35 cellular contexts compared by ENCODE assay signal in the genomic region with DNA sequence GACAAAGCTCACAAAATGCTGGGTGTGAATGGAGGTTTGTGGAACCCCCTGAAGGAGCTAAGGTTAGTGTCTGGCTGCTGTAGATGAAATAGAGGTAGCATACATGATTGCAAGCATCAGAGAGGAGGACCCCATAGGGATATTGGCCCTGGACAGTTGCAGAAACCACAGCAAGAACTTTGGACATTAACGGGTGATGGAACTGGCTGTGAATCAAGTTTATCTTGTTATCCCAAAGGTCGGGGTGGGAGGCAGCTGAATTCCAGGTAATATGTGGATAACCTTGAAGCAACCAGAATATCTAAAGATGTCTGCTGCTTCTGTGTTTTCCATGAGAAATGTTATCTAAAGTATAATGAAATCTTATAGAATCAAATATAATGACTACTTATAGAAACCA.
DNase-seq lines count a peak whose midpoint lies in the region; ATAC-seq, FAIRE-seq and TF ChIP-seq lines count a peak whose summit lies in the region.
"Had no signal": no experiment of that assay in that cellular context is flagged by ENCODE, and none has a peak within 500 bp of the region (broad histone marks: within the 10 kb centered on the region; RNA-seq: fewer than 3 reads in every experiment).

No MANE protein-coding gene starts in this region.

- no peak overlapping the region for H3K4ac ChIP-seq in neuronal stem cell (ENCODE audit: low read length)

- no peak overlapping the region for H3K14ac ChIP-seq in neuronal stem cell (ENCODE audit: low read length)

- H3K27ac ChIP-seq in liver (ENCODE audit: low read depth in 1 of 2, low read length in 2 of 2) (no peak overlapping the region), HepG2 (ENCODE audit: extremely low read length, insufficient read depth, low read length) (no peak overlapping the region), right lobe of liver (no peak overlapping the region), neuronal stem cell (replicated peaks; ENCODE audit: low read length) (no peak overlapping the region)
- H3K27ac ChIP-seq: 22Rv1; A549; BLaER1; BLaER1 treated with 17β-estradiol and CSF1 and Interleukin-3, amounts not matched to agents 10 nM and 100 nM; C4-2B had no signal

- no peak overlapping the region for H2AFZ ChIP-seq in HepG2 (ENCODE audit: low read length)
- H2AFZ ChIP-seq in neuronal stem cell (ENCODE audit: low read length), result peak overlapping the region; percentile 46

- no peak overlapping the region for H2BK120ac ChIP-seq in neuronal stem cell (ENCODE audit: low read depth, low read length)

- H3K4me3 ChIP-seq in liver (ENCODE audit: low read depth in 1 of 3, low read length in 3 of 3) (no peak overlapping the region), HepG2 (replicated peaks in 1 of 3; ENCODE audit: insufficient read depth in 1 of 3, low read depth in 2 of 3, low read length in 3 of 3) (no peak overlapping the region), right lobe of liver (no peak overlapping the region), neuronal stem cell (ENCODE audit: low read length in 2 of 2) (no peak overlapping the region)
- H3K4me3 ChIP-seq: A549; BLaER1; BLaER1 treated with 17β-estradiol and CSF1 and Interleukin-3, amounts not matched to agents 10 nM and 100 nM had no signal

- H3K36me3 ChIP-seq in liver (ENCODE audit: control insufficient read depth in 4 of 4, insufficient read depth in 3 of 4, low read depth in 1 of 4, low read length in 3 of 4) (no peaks in the 10 kb centered on the region), HepG2 (replicated peaks in 1 of 2; ENCODE audit: control insufficient read depth in 1 of 2, insufficient read depth in 2 of 2, low read length in 2 of 2) (no peaks in the 10 kb centered on the region), right lobe of liver (no peaks in the 10 kb centered on the region), neuronal stem cell (replicated peaks in 1 of 2; ENCODE audit: control insufficient read depth in 2 of 2, insufficient read depth in 2 of 2, low read length in 2 of 2) (no peaks in the 10 kb centered on the region)
- H3K36me3 ChIP-seq: BE2C; BLaER1; BLaER1 treated with 17β-estradiol and CSF1 and Interleukin-3, amounts not matched to agents 10 nM and 100 nM had no signal

- no peak overlapping the region for H2AK5ac ChIP-seq in neuronal stem cell (ENCODE audit: low read depth, low read length)

- H3K27me3 ChIP-seq in liver (ENCODE audit: control insufficient read depth in 4 of 4, insufficient read depth in 4 of 4, low read length in 3 of 4) (peaks cover 0 to 5% (median 0%) of the 10 kb centered on the region in 4 donors), HepG2 (ENCODE audit: control insufficient read depth in 1 of 2, insufficient read depth in 2 of 2, low read length in 2 of 2) (peaks cover 4 to 8% of the 10 kb centered on the region in 2 experiments; a peak in 2 of 5 replicates), right lobe of liver (no peaks in the 10 kb centered on the region), neuronal stem cell (ENCODE audit: control insufficient read depth in 3 of 3, insufficient read depth in 3 of 3, low read depth in 1 of 3, low read length in 3 of 3) (no peaks in the 10 kb centered on the region)
- H3K27me3 ChIP-seq: BLaER1; BLaER1 treated with 17β-estradiol and CSF1 and Interleukin-3, amounts not matched to agents 10 nM and 100 nM had no signal

- H3K4me1 ChIP-seq in liver (ENCODE audit: control insufficient read depth in 4 of 4, insufficient read depth in 4 of 4, low read length in 3 of 4) (peaks cover 0 to 4% (median 1%) of the 10 kb centered on the region in 4 donors), HepG2 (ENCODE audit: insufficient read depth, low read length) (no peaks in the 10 kb centered on the region), right lobe of liver (peaks cover 0 to 8% (median 0%) of the 10 kb centered on the region in 4 donors), neuronal stem cell (ENCODE audit: control insufficient read depth in 2 of 2, insufficient read depth in 1 of 2, low read depth in 1 of 2, low read length in 2 of 2) (peaks cover 0 to 5% of the 10 kb centered on the region in 2 donors)
- H3K4me1 ChIP-seq: A549, BE2C, Caco-2 had no signal

- H3K9me3 ChIP-seq in liver (ENCODE audit: control insufficient read depth in 4 of 4, low read length in 3 of 4) (no peaks in the 10 kb centered on the region), HepG2 (ENCODE audit: low read length) (no peaks in the 10 kb centered on the region), right lobe of liver (no peaks in the 10 kb centered on the region), neuronal stem cell (replicated peaks in 1 of 2; ENCODE audit: control insufficient read depth in 2 of 2, insufficient read depth in 1 of 2, low read depth in 1 of 2, low read length in 2 of 2) (no peaks in the 10 kb centered on the region)
- H3K9me3 ChIP-seq: A549; BE2C; BLaER1; BLaER1 treated with 17β-estradiol and CSF1 and Interleukin-3, amounts not matched to agents 10 nM and 100 nM; Caco-2 had no signal

- no peak overlapping the region for H3K4me2 ChIP-seq in HepG2 (ENCODE audit: low read depth, low read length)
- no peak overlapping the region for H3K4me2 ChIP-seq in neuronal stem cell (ENCODE audit: insufficient read depth, low read length, poor library complexity, severe bottlenecking)
- H3K4me2 ChIP-seq: A549; BLaER1; BLaER1 treated with 17β-estradiol and CSF1 and Interleukin-3, amounts not matched to agents 10 nM and 100 nM had no signal

- FAIRE-seq in HepG2 (lab: Jason Lieb, UNC), result no peak
- FAIRE-seq: A204.1, A549, D721Med had no signal

- H3K79me2 ChIP-seq in HepG2 (ENCODE audit: insufficient read depth, low read length), result no peaks in the 10 kb centered on the region

- no peak for TF ChIP-seq CTCF in liver (IDR thresholded peaks at IDR 0.05; ENCODE audit: low read depth, low read length, missing input control)
- no peak for TF ChIP-seq CTCF in HepG2 (CRISPR knock-in tag; IDR thresholded peaks at IDR 0.05)
- no peak for TF ChIP-seq CTCF in right lobe of liver (IDR thresholded peaks at IDR 0.05)

- no peak overlapping the region for H3K9ac ChIP-seq in liver (ENCODE audit: low read depth in 1 of 2, low read length in 2 of 2)
- no peak overlapping the region for H3K9ac ChIP-seq in HepG2 (ENCODE audit: insufficient read depth, low read depth, low read length)
- no peak overlapping the region for H3K9ac ChIP-seq in neuronal stem cell (ENCODE audit: low read depth, low read length, poor library complexity)
- H3K9ac ChIP-seq: BLaER1; BLaER1 treated with 17β-estradiol and CSF1 and Interleukin-3, amounts not matched to agents 10 nM and 100 nM had no signal

- no peak for DNase-seq in HepG2 (ENCODE audit: low spot score)
- DNase-seq in left lobe of liver (ENCODE audit: low spot score), result no peak
- DNase-seq in right lobe of liver, result no peak
- no peak for DNase-seq in neuronal stem cell (ENCODE audit: low spot score)
- DNase-seq in mucosa of gallbladder (ENCODE audit: low spot score), result no peak
- no peak for DNase-seq in cortex of kidney (lab: John Stamatoyannopoulos, UW)
- DNase-seq: 8988T; ACHN; AML-193; BE2C; C1 segment of cervical spinal cord; Caco-2; Calu3; CD4-positive, alpha-beta memory T cell; CD4-positive, alpha-beta T cell; CD4-positive, CD25-positive, alpha-beta regulatory T cell; CD8-positive, alpha-beta memory T cell; CD8-positive, alpha-beta T cell; COR-L47; DMS 273 treated with DMSO at 0.1 percent for 48 hours; DMS153; DMS53; DMS79; DMS79 treated with DMSO at 0.1 percent for 48 hours; DND-41; EL had no signal

- no peak for ATAC-seq in HepG2
- peak; percentile 40 for ATAC-seq in left lobe of liver
- ATAC-seq in right lobe of liver, result peak; percentile 55 to 88 (median 58)
- no peak for ATAC-seq in HG03432 (IDR thresholded peaks at IDR 0.05; ENCODE audit: unreplicated experiment)
- ATAC-seq: A549; CD8-positive, alpha-beta T cell had no signal

- H3K79me1 ChIP-seq in neuronal stem cell (ENCODE audit: low read depth, low read length), result no peaks in the 10 kb centered on the region

- no peaks in the 10 kb centered on the region for H4K20me1 ChIP-seq in HepG2 (ENCODE audit: insufficient read depth, low read length)
- H4K20me1 ChIP-seq: BLaER1; BLaER1 treated with 17β-estradiol and CSF1 and Interleukin-3, amounts not matched to agents 10 nM and 100 nM had no signal

- TF ChIP-seq POLR2A in HepG2 (IDR thresholded peaks at IDR 0.05; ENCODE audit: insufficient read depth in 1 of 2, low read depth in 2 of 2, low read length in 2 of 2) (no peak), right lobe of liver (IDR thresholded peaks at IDR 0.05) (no peak)

- no peak overlapping the region for H4K91ac ChIP-seq in neuronal stem cell (ENCODE audit: low read depth, low read length, poor library complexity)

- no TSS peak for BruUV-seq in HepG2 (replicated peaks; lab: Mats Ljungman, UMichigan)

- no peak overlapping the region for H2BK12ac ChIP-seq in neuronal stem cell (ENCODE audit: low read length)

- POLR2A ChIA-PET in HepG2 (lab: Yijun Ruan, JAX), result no interaction called here

- no peak overlapping the region for H4K8ac ChIP-seq in neuronal stem cell (ENCODE audit: low read depth, low read length)

- no peak for TF ChIP-seq RAD21 in liver (IDR thresholded peaks at IDR 0.05)
- TF ChIP-seq RAD21 in HepG2 (CRISPR knock-in tag; IDR thresholded peaks at IDR 0.05), result no peak

- H3K23ac ChIP-seq in neuronal stem cell (ENCODE audit: low read depth, low read length, poor library complexity), result no peak overlapping the region

- intact Hi-C loops in HepG2 (cut with micrococcal nuclease; ENCODE audit: unreplicated experiment) (no loop called here), right lobe of liver (cut with DNase I) (no loop called here)

- CTCF ChIA-PET in HepG2 (lab: Yijun Ruan, JAX; ENCODE audit: low intra/inter-chr PET ratio, low total read pairs), result no interaction called here

- H3K18ac ChIP-seq in neuronal stem cell (ENCODE audit: low read length), result no peak overlapping the region

- no peak overlapping the region for H2BK5ac ChIP-seq in neuronal stem cell (ENCODE audit: low read length)

- no peak for TF ChIP-seq EP300 in HepG2 (IDR thresholded peaks at IDR 0.05; ENCODE audit: low read depth in 2 of 2, low read length in 2 of 2)
- no peak for TF ChIP-seq EP300 in HepG2 (CRISPR knock-in tag; IDR thresholded peaks at IDR 0.05; ENCODE audit: borderline replicate concordance)

- WGBS in liver, result 24% methylated on average over 2 of the region's 2 CpGs
- 0% methylated on average over 2 of the region's 2 CpGs for WGBS in HepG2 (ENCODE audit: low lambda C conversion rate)
- WGBS in right lobe of liver (ENCODE audit: insufficient coverage, low coverage, low lambda C conversion rate, missing lambda C conversion rate), result 44% methylated on average over 2 of the region's 2 CpGs
- no CpG with 5 or more reads among the region's 2 CpGs for WGBS in neuronal stem cell (ENCODE audit: extremely low coverage in 2 of 2, insufficient read length in 2 of 2, insufficient replicate concordance in 1 of 2), 2 donors

- H2BK15ac ChIP-seq in neuronal stem cell (ENCODE audit: low read length), result no peak overlapping the region

- in situ Hi-C loops in HepG2 (cut with HindIII; ENCODE audit: extremely low pct_ligation_motif_present, low pct_unique_long_range_greater_than_20kb), result no loop called here

TF ChIP-seq in liver, 16 proteins besides CTCF, POLR2A, EP300 and RAD21 (continues in another document):
- TF ChIP-seq RXRA (IDR thresholded peaks at IDR 0.05), result peak in 1 of 2 donors; percentile 5

TF ChIP-seq in HepG2, 621 proteins besides CTCF, POLR2A, EP300 and RAD21:
- TF ChIP-seq ZNF160 (CRISPR knock-in tag; IDR thresholded peaks at IDR 0.05), result no peak
- TF ChIP-seq CEBPB (IDR thresholded peaks at IDR 0.05; ENCODE audit: borderline replicate concordance, low read depth, low read length), result no peak

Comparison
In these comparisons a context has a peak if more than half of its experiments do, and no peak if none do; other contexts are left out.
1. ATAC-seq: peak in left lobe of liver (single experiment) and right lobe of liver (4 of 4); none in HepG2 (single experiment) and HG03432 (single experiment).